ENCODE assay signal across 1 cellular context in genomic region chr2:224918626-224919471, GRCh38.
TF ChIP-seq lines count a peak whose summit lies in the region.

No MANE protein-coding gene starts in this region.

TF ChIP-seq in GM12878, 131 proteins besides CTCF, POLR2A, EP300 and RAD21:
- TF ChIP-seq GATAD2B (conservative IDR thresholded peaks at IDR 0.05; ENCODE audit: low read depth), result no peak
- no peak for TF ChIP-seq EGR1 (IDR thresholded peaks at IDR 0.05; ENCODE audit: borderline replicate concordance in 1 of 2, low read depth in 2 of 2, low read length in 2 of 2)
- TF ChIP-seq SIN3A (IDR thresholded peaks at IDR 0.05; ENCODE audit: low read depth, low read length), result no peak
- TF ChIP-seq, protein P1, sequence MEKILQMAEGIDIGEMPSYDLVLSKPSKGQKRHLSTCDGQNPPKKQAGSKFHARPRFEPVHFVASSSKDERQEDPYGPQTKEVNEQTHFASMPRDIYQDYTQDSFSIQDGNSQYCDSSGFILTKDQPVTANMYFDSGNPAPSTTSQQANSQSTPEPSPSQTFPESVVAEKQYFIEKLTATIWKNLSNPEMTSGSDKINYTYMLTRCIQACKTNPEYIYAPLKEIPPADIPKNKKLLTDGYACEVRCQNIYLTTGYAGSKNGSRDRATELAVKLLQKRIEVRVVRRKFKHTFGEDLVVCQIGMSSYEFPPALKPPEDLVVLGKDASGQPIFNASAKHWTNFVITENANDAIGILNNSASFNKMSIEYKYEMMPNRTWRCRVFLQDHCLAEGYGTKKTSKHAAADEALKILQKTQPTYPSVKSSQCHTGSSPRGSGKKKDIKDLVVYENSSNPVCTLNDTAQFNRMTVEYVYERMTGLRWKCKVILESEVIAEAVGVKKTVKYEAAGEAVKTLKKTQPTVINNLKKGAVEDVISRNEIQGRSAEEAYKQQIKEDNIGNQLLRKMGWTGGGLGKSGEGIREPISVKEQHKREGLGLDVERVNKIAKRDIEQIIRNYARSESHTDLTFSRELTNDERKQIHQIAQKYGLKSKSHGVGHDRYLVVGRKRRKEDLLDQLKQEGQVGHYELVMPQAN (conservative IDR thresholded peaks at IDR 0.05), result no peak
- no peak for TF ChIP-seq YY1 (IDR thresholded peaks at IDR 0.05; ENCODE audit: low read depth, low read length)
- TF ChIP-seq, protein P2, sequence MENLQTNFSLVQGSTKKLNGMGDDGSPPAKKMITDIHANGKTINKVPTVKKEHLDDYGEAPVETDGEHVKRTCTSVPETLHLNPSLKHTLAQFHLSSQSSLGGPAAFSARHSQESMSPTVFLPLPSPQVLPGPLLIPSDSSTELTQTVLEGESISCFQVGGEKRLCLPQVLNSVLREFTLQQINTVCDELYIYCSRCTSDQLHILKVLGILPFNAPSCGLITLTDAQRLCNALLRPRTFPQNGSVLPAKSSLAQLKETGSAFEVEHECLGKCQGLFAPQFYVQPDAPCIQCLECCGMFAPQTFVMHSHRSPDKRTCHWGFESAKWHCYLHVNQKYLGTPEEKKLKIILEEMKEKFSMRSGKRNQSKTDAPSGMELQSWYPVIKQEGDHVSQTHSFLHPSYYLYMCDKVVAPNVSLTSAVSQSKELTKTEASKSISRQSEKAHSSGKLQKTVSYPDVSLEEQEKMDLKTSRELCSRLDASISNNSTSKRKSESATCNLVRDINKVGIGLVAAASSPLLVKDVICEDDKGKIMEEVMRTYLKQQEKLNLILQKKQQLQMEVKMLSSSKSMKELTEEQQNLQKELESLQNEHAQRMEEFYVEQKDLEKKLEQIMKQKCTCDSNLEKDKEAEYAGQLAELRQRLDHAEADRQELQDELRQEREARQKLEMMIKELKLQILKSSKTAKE (IDR thresholded peaks at IDR 0.05; ENCODE audit: low read depth, poor library complexity, severe bottlenecking), result no peak
- TF ChIP-seq, protein P3, sequence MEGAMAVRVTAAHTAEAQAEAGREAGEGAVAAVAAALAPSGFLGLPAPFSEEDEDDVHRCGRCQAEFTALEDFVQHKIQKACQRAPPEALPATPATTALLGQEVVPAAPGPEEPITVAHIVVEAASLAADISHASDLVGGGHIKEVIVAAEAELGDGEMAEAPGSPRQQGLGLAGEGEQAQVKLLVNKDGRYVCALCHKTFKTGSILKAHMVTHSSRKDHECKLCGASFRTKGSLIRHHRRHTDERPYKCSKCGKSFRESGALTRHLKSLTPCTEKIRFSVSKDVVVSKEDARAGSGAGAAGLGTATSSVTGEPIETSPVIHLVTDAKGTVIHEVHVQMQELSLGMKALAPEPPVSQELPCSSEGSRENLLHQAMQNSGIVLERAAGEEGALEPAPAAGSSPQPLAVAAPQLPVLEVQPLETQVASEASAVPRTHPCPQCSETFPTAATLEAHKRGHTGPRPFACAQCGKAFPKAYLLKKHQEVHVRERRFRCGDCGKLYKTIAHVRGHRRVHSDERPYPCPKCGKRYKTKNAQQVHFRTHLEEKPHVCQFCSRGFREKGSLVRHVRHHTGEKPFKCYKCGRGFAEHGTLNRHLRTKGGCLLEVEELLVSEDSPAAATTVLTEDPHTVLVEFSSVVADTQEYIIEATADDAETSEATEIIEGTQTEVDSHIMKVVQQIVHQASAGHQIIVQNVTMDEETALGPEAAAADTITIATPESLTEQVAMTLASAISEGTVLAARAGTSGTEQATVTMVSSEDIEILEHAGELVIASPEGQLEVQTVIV (IDR thresholded peaks at IDR 0.05; ENCODE audit: borderline replicate concordance, partially characterized antibody), result no peak
- no peak for TF ChIP-seq MXI1 (IDR thresholded peaks at IDR 0.05; ENCODE audit: low read depth, low read length)
- 0 out of 2 replicates have a peak, but pooled peaks have one; percentile 4 for TF ChIP-seq TCF3 (IDR thresholded peaks at IDR 0.05; ENCODE audit: borderline replicate concordance, insufficient read depth, low read depth, low read length)
- TF ChIP-seq NRF1 (conservative IDR thresholded peaks at IDR 0.05; ENCODE audit: low read depth, low read length), result no peak
- no peak for TF ChIP-seq MAX (IDR thresholded peaks at IDR 0.05; ENCODE audit: low read depth, low read length)
- TF ChIP-seq, protein P4, sequence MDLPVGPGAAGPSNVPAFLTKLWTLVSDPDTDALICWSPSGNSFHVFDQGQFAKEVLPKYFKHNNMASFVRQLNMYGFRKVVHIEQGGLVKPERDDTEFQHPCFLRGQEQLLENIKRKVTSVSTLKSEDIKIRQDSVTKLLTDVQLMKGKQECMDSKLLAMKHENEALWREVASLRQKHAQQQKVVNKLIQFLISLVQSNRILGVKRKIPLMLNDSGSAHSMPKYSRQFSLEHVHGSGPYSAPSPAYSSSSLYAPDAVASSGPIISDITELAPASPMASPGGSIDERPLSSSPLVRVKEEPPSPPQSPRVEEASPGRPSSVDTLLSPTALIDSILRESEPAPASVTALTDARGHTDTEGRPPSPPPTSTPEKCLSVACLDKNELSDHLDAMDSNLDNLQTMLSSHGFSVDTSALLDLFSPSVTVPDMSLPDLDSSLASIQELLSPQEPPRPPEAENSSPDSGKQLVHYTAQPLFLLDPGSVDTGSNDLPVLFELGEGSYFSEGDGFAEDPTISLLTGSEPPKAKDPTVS (IDR thresholded peaks at IDR 0.05; ENCODE audit: low read depth, low read length), result no peak
- TF ChIP-seq, protein P5, sequence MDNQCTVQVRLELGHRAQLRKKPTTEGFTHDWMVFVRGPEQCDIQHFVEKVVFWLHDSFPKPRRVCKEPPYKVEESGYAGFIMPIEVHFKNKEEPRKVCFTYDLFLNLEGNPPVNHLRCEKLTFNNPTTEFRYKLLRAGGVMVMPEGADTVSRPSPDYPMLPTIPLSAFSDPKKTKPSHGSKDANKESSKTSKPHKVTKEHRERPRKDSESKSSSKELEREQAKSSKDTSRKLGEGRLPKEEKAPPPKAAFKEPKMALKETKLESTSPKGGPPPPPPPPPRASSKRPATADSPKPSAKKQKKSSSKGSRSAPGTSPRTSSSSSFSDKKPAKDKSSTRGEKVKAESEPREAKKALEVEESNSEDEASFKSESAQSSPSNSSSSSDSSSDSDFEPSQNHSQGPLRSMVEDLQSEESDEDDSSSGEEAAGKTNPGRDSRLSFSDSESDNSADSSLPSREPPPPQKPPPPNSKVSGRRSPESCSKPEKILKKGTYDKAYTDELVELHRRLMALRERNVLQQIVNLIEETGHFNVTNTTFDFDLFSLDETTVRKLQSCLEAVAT (IDR thresholded peaks at IDR 0.05), result 0 out of 2 replicates have a peak, but pooled peaks have one; percentile 19
- no peak for TF ChIP-seq KAT2A (conservative IDR thresholded peaks at IDR 0.05; ENCODE audit: control insufficient read depth, low read depth, low read length)
- TF ChIP-seq, protein P6, sequence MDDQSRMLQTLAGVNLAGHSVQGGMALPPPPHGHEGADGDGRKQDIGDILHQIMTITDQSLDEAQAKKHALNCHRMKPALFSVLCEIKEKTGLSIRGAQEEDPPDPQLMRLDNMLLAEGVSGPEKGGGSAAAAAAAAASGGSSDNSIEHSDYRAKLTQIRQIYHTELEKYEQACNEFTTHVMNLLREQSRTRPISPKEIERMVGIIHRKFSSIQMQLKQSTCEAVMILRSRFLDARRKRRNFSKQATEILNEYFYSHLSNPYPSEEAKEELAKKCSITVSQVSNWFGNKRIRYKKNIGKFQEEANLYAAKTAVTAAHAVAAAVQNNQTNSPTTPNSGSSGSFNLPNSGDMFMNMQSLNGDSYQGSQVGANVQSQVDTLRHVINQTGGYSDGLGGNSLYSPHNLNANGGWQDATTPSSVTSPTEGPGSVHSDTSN (IDR thresholded peaks at IDR 0.05; ENCODE audit: insufficient replicate concordance, low read depth, low read length), result no peak
- no peak for TF ChIP-seq CBFB (IDR thresholded peaks at IDR 0.05; ENCODE audit: low read depth)
- TF ChIP-seq BCL11A (IDR thresholded peaks at IDR 0.05; ENCODE audit: low read depth, low read length), result no peak
- TF ChIP-seq, protein P7, sequence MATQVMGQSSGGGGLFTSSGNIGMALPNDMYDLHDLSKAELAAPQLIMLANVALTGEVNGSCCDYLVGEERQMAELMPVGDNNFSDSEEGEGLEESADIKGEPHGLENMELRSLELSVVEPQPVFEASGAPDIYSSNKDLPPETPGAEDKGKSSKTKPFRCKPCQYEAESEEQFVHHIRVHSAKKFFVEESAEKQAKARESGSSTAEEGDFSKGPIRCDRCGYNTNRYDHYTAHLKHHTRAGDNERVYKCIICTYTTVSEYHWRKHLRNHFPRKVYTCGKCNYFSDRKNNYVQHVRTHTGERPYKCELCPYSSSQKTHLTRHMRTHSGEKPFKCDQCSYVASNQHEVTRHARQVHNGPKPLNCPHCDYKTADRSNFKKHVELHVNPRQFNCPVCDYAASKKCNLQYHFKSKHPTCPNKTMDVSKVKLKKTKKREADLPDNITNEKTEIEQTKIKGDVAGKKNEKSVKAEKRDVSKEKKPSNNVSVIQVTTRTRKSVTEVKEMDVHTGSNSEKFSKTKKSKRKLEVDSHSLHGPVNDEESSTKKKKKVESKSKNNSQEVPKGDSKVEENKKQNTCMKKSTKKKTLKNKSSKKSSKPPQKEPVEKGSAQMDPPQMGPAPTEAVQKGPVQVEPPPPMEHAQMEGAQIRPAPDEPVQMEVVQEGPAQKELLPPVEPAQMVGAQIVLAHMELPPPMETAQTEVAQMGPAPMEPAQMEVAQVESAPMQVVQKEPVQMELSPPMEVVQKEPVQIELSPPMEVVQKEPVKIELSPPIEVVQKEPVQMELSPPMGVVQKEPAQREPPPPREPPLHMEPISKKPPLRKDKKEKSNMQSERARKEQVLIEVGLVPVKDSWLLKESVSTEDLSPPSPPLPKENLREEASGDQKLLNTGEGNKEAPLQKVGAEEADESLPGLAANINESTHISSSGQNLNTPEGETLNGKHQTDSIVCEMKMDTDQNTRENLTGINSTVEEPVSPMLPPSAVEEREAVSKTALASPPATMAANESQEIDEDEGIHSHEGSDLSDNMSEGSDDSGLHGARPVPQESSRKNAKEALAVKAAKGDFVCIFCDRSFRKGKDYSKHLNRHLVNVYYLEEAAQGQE (IDR thresholded peaks at IDR 0.05; ENCODE audit: low read depth, low read length), result no peak
- TF ChIP-seq NR2C1 (IDR thresholded peaks at IDR 0.05), result no peak
- no peak for TF ChIP-seq KDM1A (IDR thresholded peaks at IDR 0.05; ENCODE audit: borderline replicate concordance)
- peak; percentile 36; the same call in 1 of the 2 replicates for TF ChIP-seq NFIC (IDR thresholded peaks at IDR 0.05; ENCODE audit: low read depth, low read length)
- no peak for TF ChIP-seq YBX1 (IDR thresholded peaks at IDR 0.05)
- no peak for TF ChIP-seq ZNF274 (IDR thresholded peaks at IDR 0.05; ENCODE audit: insufficient read depth, insufficient read length)
- TF ChIP-seq ATF7 (IDR thresholded peaks at IDR 0.05; ENCODE audit: low read depth), result no peak
- TF ChIP-seq IKZF2 (IDR thresholded peaks at IDR 0.05), result no peak
- TF ChIP-seq RBBP5 (conservative IDR thresholded peaks at IDR 0.05), result no peak
- TF ChIP-seq SMARCA5 (IDR thresholded peaks at IDR 0.05), result no peak
- no peak for TF ChIP-seq ESRRA (IDR thresholded peaks at IDR 0.05; ENCODE audit: low read length)
- TF ChIP-seq, protein P8, sequence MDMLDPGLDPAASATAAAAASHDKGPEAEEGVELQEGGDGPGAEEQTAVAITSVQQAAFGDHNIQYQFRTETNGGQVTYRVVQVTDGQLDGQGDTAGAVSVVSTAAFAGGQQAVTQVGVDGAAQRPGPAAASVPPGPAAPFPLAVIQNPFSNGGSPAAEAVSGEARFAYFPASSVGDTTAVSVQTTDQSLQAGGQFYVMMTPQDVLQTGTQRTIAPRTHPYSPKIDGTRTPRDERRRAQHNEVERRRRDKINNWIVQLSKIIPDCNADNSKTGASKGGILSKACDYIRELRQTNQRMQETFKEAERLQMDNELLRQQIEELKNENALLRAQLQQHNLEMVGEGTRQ (IDR thresholded peaks at IDR 0.05; ENCODE audit: borderline replicate concordance, low read depth, low read length), result no peak
- no peak for TF ChIP-seq PML (IDR thresholded peaks at IDR 0.05; ENCODE audit: low read length)
- TF ChIP-seq, protein P9, sequence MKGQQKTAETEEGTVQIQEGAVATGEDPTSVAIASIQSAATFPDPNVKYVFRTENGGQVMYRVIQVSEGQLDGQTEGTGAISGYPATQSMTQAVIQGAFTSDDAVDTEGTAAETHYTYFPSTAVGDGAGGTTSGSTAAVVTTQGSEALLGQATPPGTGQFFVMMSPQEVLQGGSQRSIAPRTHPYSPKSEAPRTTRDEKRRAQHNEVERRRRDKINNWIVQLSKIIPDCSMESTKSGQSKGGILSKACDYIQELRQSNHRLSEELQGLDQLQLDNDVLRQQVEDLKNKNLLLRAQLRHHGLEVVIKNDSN (IDR thresholded peaks at IDR 0.05; ENCODE audit: borderline replicate concordance, extremely low read length, insufficient read depth, low read depth, low read length), result no peak
- no peak for TF ChIP-seq IRF4 (IDR thresholded peaks at IDR 0.05; ENCODE audit: low read depth, low read length)
- no peak for TF ChIP-seq HDAC2 (IDR thresholded peaks at IDR 0.05)
- TF ChIP-seq RAD51 (IDR thresholded peaks at IDR 0.05), result no peak
- peak; percentile 26 for TF ChIP-seq BCL3 (IDR thresholded peaks at IDR 0.05; ENCODE audit: borderline replicate concordance, insufficient read depth, low read depth, low read length, poor library complexity, severe bottlenecking)
- TF ChIP-seq HCFC1 (IDR thresholded peaks at IDR 0.05; ENCODE audit: low read length), result no peak
- TF ChIP-seq EED (IDR thresholded peaks at IDR 0.05; ENCODE audit: low read depth), result no peak
- no peak for TF ChIP-seq ZZZ3 (IDR thresholded peaks at IDR 0.05; ENCODE audit: control insufficient read depth, insufficient read length, low read depth)
- no peak for TF ChIP-seq IRF5 (IDR thresholded peaks at IDR 0.05; ENCODE audit: borderline replicate concordance)
- TF ChIP-seq HDGF (IDR thresholded peaks at IDR 0.05), result peak; percentile 47; the same call in 1 of the 2 replicates
- no peak for TF ChIP-seq JUND (IDR thresholded peaks at IDR 0.05; ENCODE audit: low read depth, low read length)
